Comparison of ENCODE assay signal across 8 cellular contexts in genomic region chr7:106660862-106661720, GRCh38. TPM values are rescaled to one million over a fixed set of nuclear protein-coding genes. Genes with fewer than 3 reads are reported as not detected.
DNase-seq lines count a peak whose midpoint lies in the region; FAIRE-seq and TF ChIP-seq lines count a peak whose summit lies in the region.

Gene CCDC71L, minus strand, starts transcription at chr7:106661158. Its CDS starts 262 bp downstream, at chr7:106660896.

- intact Hi-C loops in activated naive CD4-positive, alpha-beta T cell treated with anti-CD3 and anti-CD28 coated beads for 36 hours (cut with micrococcal nuclease) = loop anchor here (1.0 to 5.0 kb wide), 15 partner anchors 43 to 507 kb away; partner anchors contain the start of genes NAMPT and PIK3CG

- FAIRE-seq in G401.6 (lab: Jason Lieb, UNC) = peak; percentile 99

- H3K4me3 Mint-ChIP-seq in activated naive CD4-positive, alpha-beta T cell treated with anti-CD3 and anti-CD28 coated beads for 36 hours = peak within 1 kb of the TSS; percentile 87

- no peaks in the 10 kb centered on the region for H3K9me3 ChIP-seq in HEK293 (ENCODE audit: control insufficient read depth, insufficient read depth, low read depth, low read length)

- CTCF ChIA-PET in HEK293 (lab: Yijun Ruan, JAX) = interaction anchor here (0.6 to 4.2 kb wide), 15 partner anchors 9 to 189 kb away, joined by 3 to 26 read pairs (median 3); no protein-coding TSS in a partner anchor
- CTCF ChIA-PET in activated naive CD4-positive, alpha-beta T cell treated with anti-CD3 and anti-CD28 coated beads for 36 hours (lab: Charles Lee) = interaction anchor here (0.6 to 7.9 kb wide), 25 partner anchors 9 to 485 kb away, joined by 3 to 140 read pairs (median 4); no protein-coding TSS in a partner anchor

- H3K36me3 Mint-ChIP-seq in activated naive CD4-positive, alpha-beta T cell treated with anti-CD3 and anti-CD28 coated beads for 36 hours (ENCODE audit: low read depth) = peaks cover 5% of the 10 kb centered on the region

- H3K4me1 Mint-ChIP-seq in activated naive CD4-positive, alpha-beta T cell treated with anti-CD3 and anti-CD28 coated beads for 36 hours (ENCODE audit: low read depth) = peaks cover 23% of the 10 kb centered on the region

- no peaks in the 10 kb centered on the region for H3K36me3 ChIP-seq in HEK293 (ENCODE audit: control insufficient read depth in 2 of 2, insufficient read depth in 1 of 2, low read length in 2 of 2)

- no peak for TF ChIP-seq CTCF in HEK293 (tag by site-specific recombination; IDR thresholded peaks at IDR 0.05)

- no peaks in the 10 kb centered on the region for H3K9me3 Mint-ChIP-seq in activated naive CD4-positive, alpha-beta T cell treated with anti-CD3 and anti-CD28 coated beads for 36 hours

- H3K27me3 Mint-ChIP-seq in activated naive CD4-positive, alpha-beta T cell treated with anti-CD3 and anti-CD28 coated beads for 36 hours (ENCODE audit: low read depth) = no peaks in the 10 kb centered on the region

- POLR2A ChIA-PET in HEK293 (lab: Yijun Ruan, JAX) = interaction anchor here (1.4 to 1.5 kb wide), 2 partner anchors 118 to 376 kb away, joined by 4 to 10 read pairs; partner anchors contain the start of gene NAMPT

- peak within 1 kb of the TSS; percentile 95 for H3K27ac Mint-ChIP-seq in activated naive CD4-positive, alpha-beta T cell treated with anti-CD3 and anti-CD28 coated beads for 36 hours

- DNase-seq in MV-4-11 (lab: John Stamatoyannopoulos, UW) = peak; percentile 87
- peak; percentile 92 for DNase-seq in SK-N-DZ (ENCODE audit: low spot score)
- DNase-seq in activated naive CD4-positive, alpha-beta T cell treated with anti-CD3 and anti-CD28 coated beads for 36 hours = peak; percentile 93
- DNase-seq in germinal center (ENCODE audit: low spot score) = peak; percentile 95
- peak; percentile 87 for DNase-seq in occipital lobe (lab: John Stamatoyannopoulos, UW)

- peak within 1 kb of the TSS; percentile 94 for H3K4me3 ChIP-seq in HEK293 (ENCODE audit: low read depth, low read length)

- peak within 1 kb of the TSS; percentile 86 for H3K27ac ChIP-seq in HEK293 (ENCODE audit: extremely low read depth, low read depth, low read length)
- H3K27ac ChIP-seq in temporal lobe (ENCODE audit: low read depth, low read length) = no peak within 1 kb of the TSS

- no peaks in the 10 kb centered on the region for H3K4me1 ChIP-seq in HEK293 (ENCODE audit: control insufficient read depth, insufficient read depth, low read length)

TF ChIP-seq in HEK293, 187 proteins besides CTCF, POLR2A, EP300 and RAD21 (continues in another document):
- TF ChIP-seq ZNF398 (tag by site-specific recombination; IDR thresholded peaks at IDR 0.05) (0 out of 2 replicates have a peak, but pooled peaks have one; percentile 62), ZFP41 (tag by site-specific recombination; IDR thresholded peaks at IDR 0.05; ENCODE audit: borderline replicate concordance) (no peak), HOXC10 (CRISPR knock-in tag; IDR thresholded peaks at IDR 0.05) (no peak), ZNF169 (tag by site-specific recombination; IDR thresholded peaks at IDR 0.05) (no peak), HOXA7 (CRISPR knock-in tag; IDR thresholded peaks at IDR 0.05; ENCODE audit: borderline replicate concordance) (no peak), YY1 (tag by site-specific recombination; IDR thresholded peaks at IDR 0.05) (peak; percentile 78), KLF8 (tag by site-specific recombination; IDR thresholded peaks at IDR 0.05) (peak; percentile 70; the same call in 1 of the 2 replicates), ZNF660 (tag by site-specific recombination; IDR thresholded peaks at IDR 0.05) (peak; percentile 55), ZBTB10 (tag by site-specific recombination; IDR thresholded peaks at IDR 0.05) (peak; percentile 50; the same call in 1 of the 2 replicates), MEIS1 (CRISPR knock-in tag; IDR thresholded peaks at IDR 0.05; ENCODE audit: borderline replicate concordance) (no peak), ZNF610 (tag by site-specific recombination; IDR thresholded peaks at IDR 0.05; ENCODE audit: borderline replicate concordance) (0 out of 2 replicates have a peak, but pooled peaks have one; percentile 35), ZXDB (tag by site-specific recombination; IDR thresholded peaks at IDR 0.05) (peak; percentile 73), ZNF776 (tag by site-specific recombination; IDR thresholded peaks at IDR 0.05; ENCODE audit: borderline replicate concordance) (no peak), ZBTB8A (tag by site-specific recombination; IDR thresholded peaks at IDR 0.05) (peak; percentile 96), ZNF248 (tag by site-specific recombination; IDR thresholded peaks at IDR 0.05) (no peak), GLIS1 (tag by site-specific recombination; IDR thresholded peaks at IDR 0.05) (peak; percentile 38), SCRT2 (tag by site-specific recombination; IDR thresholded peaks at IDR 0.05) (no peak)
- TF ChIP-seq, protein P1, sequence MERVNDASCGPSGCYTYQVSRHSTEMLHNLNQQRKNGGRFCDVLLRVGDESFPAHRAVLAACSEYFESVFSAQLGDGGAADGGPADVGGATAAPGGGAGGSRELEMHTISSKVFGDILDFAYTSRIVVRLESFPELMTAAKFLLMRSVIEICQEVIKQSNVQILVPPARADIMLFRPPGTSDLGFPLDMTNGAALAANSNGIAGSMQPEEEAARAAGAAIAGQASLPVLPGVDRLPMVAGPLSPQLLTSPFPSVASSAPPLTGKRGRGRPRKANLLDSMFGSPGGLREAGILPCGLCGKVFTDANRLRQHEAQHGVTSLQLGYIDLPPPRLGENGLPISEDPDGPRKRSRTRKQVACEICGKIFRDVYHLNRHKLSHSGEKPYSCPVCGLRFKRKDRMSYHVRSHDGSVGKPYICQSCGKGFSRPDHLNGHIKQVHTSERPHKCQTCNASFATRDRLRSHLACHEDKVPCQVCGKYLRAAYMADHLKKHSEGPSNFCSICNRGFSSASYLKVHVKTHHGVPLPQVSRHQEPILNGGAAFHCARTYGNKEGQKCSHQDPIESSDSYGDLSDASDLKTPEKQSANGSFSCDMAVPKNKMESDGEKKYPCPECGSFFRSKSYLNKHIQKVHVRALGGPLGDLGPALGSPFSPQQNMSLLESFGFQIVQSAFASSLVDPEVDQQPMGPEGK (tag by site-specific recombination; IDR thresholded peaks at IDR 0.05) = peak; percentile 76
- TF ChIP-seq, protein P2, sequence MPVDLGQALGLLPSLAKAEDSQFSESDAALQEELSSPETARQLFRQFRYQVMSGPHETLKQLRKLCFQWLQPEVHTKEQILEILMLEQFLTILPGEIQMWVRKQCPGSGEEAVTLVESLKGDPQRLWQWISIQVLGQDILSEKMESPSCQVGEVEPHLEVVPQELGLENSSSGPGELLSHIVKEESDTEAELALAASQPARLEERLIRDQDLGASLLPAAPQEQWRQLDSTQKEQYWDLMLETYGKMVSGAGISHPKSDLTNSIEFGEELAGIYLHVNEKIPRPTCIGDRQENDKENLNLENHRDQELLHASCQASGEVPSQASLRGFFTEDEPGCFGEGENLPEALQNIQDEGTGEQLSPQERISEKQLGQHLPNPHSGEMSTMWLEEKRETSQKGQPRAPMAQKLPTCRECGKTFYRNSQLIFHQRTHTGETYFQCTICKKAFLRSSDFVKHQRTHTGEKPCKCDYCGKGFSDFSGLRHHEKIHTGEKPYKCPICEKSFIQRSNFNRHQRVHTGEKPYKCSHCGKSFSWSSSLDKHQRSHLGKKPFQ (tag by site-specific recombination; IDR thresholded peaks at IDR 0.05) = no peak

RNA-seq across cellular contexts. Expression of gene CCDC71L, which starts in this region (rescaled TPM):
- 12.2 and 13.5 TPM in 2 replicates for polyA plus RNA-seq in SK-N-DZ (2014; cell fraction: cytosol; rRNA removed)
- polyA plus RNA-seq in SK-N-DZ (2014; cell fraction: nucleus; rRNA removed) = 13.6 and 16.7 TPM in 2 replicates
- total RNA-seq in activated naive CD4-positive, alpha-beta T cell treated with anti-CD3 and anti-CD28 coated beads for 36 hours = 10 to 100 TPM; 12.7 to 14.6 TPM
- total RNA-seq in occipital lobe = 91.9 TPM
- total RNA-seq in temporal lobe = 58.5 TPM
